In genomic region chr6:154298297-154298696, GRCh38 we compare ENCODE assay signal across 8 cellular contexts. TPM values are rescaled to one million over a fixed set of nuclear protein-coding genes. Genes with fewer than 3 reads are reported as not detected.
DNase-seq lines count a peak whose midpoint lies in the region; ATAC-seq, FAIRE-seq and TF ChIP-seq lines count a peak whose summit lies in the region.

No MANE protein-coding gene starts in this region.

- H3K9me2 ChIP-seq in PC-9 (ENCODE audit: insufficient read depth), result no peaks in the 10 kb centered on the region

- peak overlapping the region; percentile 40 for H3K4me2 ChIP-seq in PC-9

- no peak overlapping the region for H2AFZ ChIP-seq in PC-9

- TF ChIP-seq POLR2A in GM12891 (IDR thresholded peaks at IDR 0.05; ENCODE audit: low read depth, low read length) (no peak), sigmoid colon (IDR thresholded peaks at IDR 0.05) (no peak)

- H3K36me3 Mint-ChIP-seq in stimulated activated memory B cell treated with anti-CD40 and anti-IgM and Interleukin-4, amounts not matched to agents 10 μg/mL and 1 μg/mL and 100 μg/mL, for 72 hours, result no peaks in the 10 kb centered on the region
- H3K36me3 Mint-ChIP-seq in activated naive CD8-positive, alpha-beta T cell treated with anti-CD3 and anti-CD28 coated beads, Interleukin-2, amount 50 U/mL, for 24 hours (ENCODE audit: low read depth), result no peaks in the 10 kb centered on the region

- H3K4me3 ChIP-seq in PC-9 (no peak overlapping the region), sigmoid colon (no peak overlapping the region)

- FAIRE-seq in GM12891 (lab: Jason Lieb, UNC), result no peak

- H3K9me3 Mint-ChIP-seq in stimulated activated memory B cell treated with anti-CD40 and anti-IgM and Interleukin-4, amounts not matched to agents 10 μg/mL and 1 μg/mL and 100 μg/mL, for 72 hours, result no peaks in the 10 kb centered on the region
- no peaks in the 10 kb centered on the region for H3K9me3 Mint-ChIP-seq in activated naive CD8-positive, alpha-beta T cell treated with anti-CD3 and anti-CD28 coated beads, Interleukin-2, amount 50 U/mL, for 24 hours

- peaks cover 16% of the 10 kb centered on the region for H3K4me1 Mint-ChIP-seq in stimulated activated memory B cell treated with anti-CD40 and anti-IgM and Interleukin-4, amounts not matched to agents 10 μg/mL and 1 μg/mL and 100 μg/mL, for 72 hours
- peaks cover 16% of the 10 kb centered on the region for H3K4me1 Mint-ChIP-seq in activated naive CD8-positive, alpha-beta T cell treated with anti-CD3 and anti-CD28 coated beads, Interleukin-2, amount 50 U/mL, for 24 hours

- peak overlapping the region; percentile 69 for H3K27ac ChIP-seq in PC-9
- no peak overlapping the region for H3K27ac ChIP-seq in sigmoid colon

- H3K36me3 ChIP-seq in PC-9 (ENCODE audit: low read depth) (no peaks in the 10 kb centered on the region), sigmoid colon (no peaks in the 10 kb centered on the region)

- no peaks in the 10 kb centered on the region for H3K27me3 Mint-ChIP-seq in stimulated activated memory B cell treated with anti-CD40 and anti-IgM and Interleukin-4, amounts not matched to agents 10 μg/mL and 1 μg/mL and 100 μg/mL, for 72 hours
- no peaks in the 10 kb centered on the region for H3K27me3 Mint-ChIP-seq in activated naive CD8-positive, alpha-beta T cell treated with anti-CD3 and anti-CD28 coated beads, Interleukin-2, amount 50 U/mL, for 24 hours

- no peaks in the 10 kb centered on the region for H4K20me1 ChIP-seq in PC-9 (ENCODE audit: insufficient read depth)

- no peak for TF ChIP-seq CTCF in PC-9 (conservative IDR thresholded peaks at IDR 0.05)
- no peak for TF ChIP-seq CTCF in sigmoid colon (IDR thresholded peaks at IDR 0.05)

- WGBS in sigmoid colon, 2 donors, result 22 to 50% methylated on average over 3 of the region's 3 CpGs

- POLR2A ChIA-PET in PC-9 (lab: Charles Lee; ENCODE audit: unreplicated experiment), result no interaction called here

- H3K4me1 ChIP-seq in PC-9 (replicated peaks; ENCODE audit: insufficient read depth) (peaks cover 30% of the 10 kb centered on the region), sigmoid colon (peaks cover 0 to 21% (median 6%) of the 10 kb centered on the region in 4 donors)

- H3K27me3 ChIP-seq in PC-9 (ENCODE audit: insufficient read depth, low read depth), result no peaks in the 10 kb centered on the region
- no peaks in the 10 kb centered on the region for H3K27me3 ChIP-seq in sigmoid colon

- CTCF ChIA-PET in PC-9 (lab: Charles Lee), result no interaction called here

- ATAC-seq in GM21786 (IDR thresholded peaks at IDR 0.05; ENCODE audit: unreplicated experiment), result peak; percentile 38
- ATAC-seq in stimulated activated memory B cell treated with anti-CD40 and anti-IgM and Interleukin-4, amounts not matched to agents 10 μg/mL and 1 μg/mL and 100 μg/mL, for 72 hours, result no peak
- no peak for ATAC-seq in activated naive CD8-positive, alpha-beta T cell treated with anti-CD3 and anti-CD28 coated beads, Interleukin-2, amount 50 U/mL, for 24 hours

- H3F3A ChIP-seq in PC-9 (ENCODE audit: insufficient read depth, low read depth), result peaks cover 13% of the 10 kb centered on the region

- BruUV-seq in PC-9 (replicated peaks; lab: Mats Ljungman, UMichigan), result no TSS peak

- no peak overlapping the region for H3K27ac Mint-ChIP-seq in stimulated activated memory B cell treated with anti-CD40 and anti-IgM and Interleukin-4, amounts not matched to agents 10 μg/mL and 1 μg/mL and 100 μg/mL, for 72 hours
- no peak overlapping the region for H3K27ac Mint-ChIP-seq in activated naive CD8-positive, alpha-beta T cell treated with anti-CD3 and anti-CD28 coated beads, Interleukin-2, amount 50 U/mL, for 24 hours

- H3K4me3 Mint-ChIP-seq in stimulated activated memory B cell treated with anti-CD40 and anti-IgM and Interleukin-4, amounts not matched to agents 10 μg/mL and 1 μg/mL and 100 μg/mL, for 72 hours, result no peak overlapping the region
- no peak overlapping the region for H3K4me3 Mint-ChIP-seq in activated naive CD8-positive, alpha-beta T cell treated with anti-CD3 and anti-CD28 coated beads, Interleukin-2, amount 50 U/mL, for 24 hours

- H3K79me2 ChIP-seq in PC-9 (ENCODE audit: low read depth), result no peaks in the 10 kb centered on the region

- no peak for TF ChIP-seq EP300 in sigmoid colon (IDR thresholded peaks at IDR 0.05)

- DNase-seq in Daoy (ENCODE audit: low read depth), result peak; percentile 57
- peak in 1 of 2 experiments; percentile 77 for DNase-seq in PC-9
- peak; percentile 77 for DNase-seq in kidney glomerular epithelial cell (lab: John Stamatoyannopoulos, UW)
- no peak for DNase-seq in GM12891 (ENCODE audit: insufficient read length, low spot score)
- DNase-seq in activated naive CD8-positive, alpha-beta T cell treated with anti-CD3 and anti-CD28 coated beads, Interleukin-2, amount 50 U/mL, for 24 hours, result no peak
- DNase-seq in sigmoid colon, result no peak

- no peaks in the 10 kb centered on the region for H3K9me3 ChIP-seq in PC-9 (ENCODE audit: insufficient read depth, low read depth)
- H3K9me3 ChIP-seq in sigmoid colon, result no peaks in the 10 kb centered on the region

- intact Hi-C loops in PC-9 (cut with micrococcal nuclease; ENCODE audit: unreplicated experiment) (no loop called here), sigmoid colon (cut with DNase I) (no loop called here)

TF ChIP-seq in GM12891, 5 proteins besides CTCF, POLR2A, EP300 and RAD21:
- TF ChIP-seq POU2F2 (IDR thresholded peaks at IDR 0.05; ENCODE audit: low read depth, low read length) (no peak), POLR2AphosphoS5 (IDR thresholded peaks at IDR 0.05; ENCODE audit: low read depth, low read length) (no peak), PAX5 (IDR thresholded peaks at IDR 0.05; ENCODE audit: insufficient read depth, low read length, severe bottlenecking) (no peak), SPI1 (IDR thresholded peaks at IDR 0.05; ENCODE audit: low read depth, low read length) (no peak), TAF1 (IDR thresholded peaks at IDR 0.05; ENCODE audit: low read depth, low read length) (no peak)

RNA-seq across cellular contexts. Expression of gene IPCEF1, which starts 58.3 kb away (rescaled TPM):
- total RNA-seq in Daoy (2014; rRNA removed; shearing (Covaris generic)), result 1.5 TPM in 1 of 2 replicates, not detected in the other
- total RNA-seq in PC-9 (2021) (0.28 and 0.57 TPM in 2 replicates), sigmoid colon (1 to 10 TPM in 1 of 4 donors, under 1 TPM in 3; 0.28 to 1.1 (median 0.69) TPM)
- 0.46 TPM for polyA plus RNA-seq in GM12891 (2012; ENCODE audit: low read depth, missing spikeins)
- 1 to 10 TPM in 2 of 3 donors, under 1 TPM in 1; 0.46 to 5.5 (median 1.2) TPM for polyA plus RNA-seq in sigmoid colon

Comparison
In these comparisons a context has a peak if more than half of its experiments do, and no peak if none do; other contexts are left out.
1. DNase-seq: peak in Daoy (single experiment) and kidney glomerular epithelial cell (single experiment); none in GM12891 (single experiment), activated naive CD8-positive, alpha-beta T cell treated with anti-CD3 and anti-CD28 coated beads, Interleukin-2, amount 50 U/mL, for 24 hours (single experiment) and sigmoid colon (single experiment).